ENCODE assay signal across 8 cellular contexts in genomic region chr21:43361493-43362296, GRCh38.
A peak's percentile ranks its signal among the peaks of the same experiment; 100 is the strongest.
DNase-seq lines count a peak whose midpoint lies in the region; ATAC-seq, FAIRE-seq and TF ChIP-seq lines count a peak whose summit lies in the region.

No MANE protein-coding gene starts in this region.

- H3K36me3 ChIP-seq in endothelial cell of umbilical vein (ENCODE audit: control insufficient read depth in 2 of 2, extremely low read depth in 1 of 2, insufficient read depth in 2 of 2, low read length in 2 of 2) = no peaks in the 10 kb centered on the region

- no peak for FAIRE-seq in endothelial cell of umbilical vein (lab: Jason Lieb, UNC)

- no peaks in the 10 kb centered on the region for H3K27me3 Mint-ChIP-seq in osteocyte (ENCODE audit: unreplicated experiment)

- H3K27ac ChIP-seq in endothelial cell of umbilical vein (ENCODE audit: insufficient read depth, low read depth, low read length) = no peak overlapping the region

- peak overlapping the region; percentile 83 for H3K27ac Mint-ChIP-seq in osteocyte (ENCODE audit: unreplicated experiment)

- intact Hi-C loops in endothelial cell of umbilical vein (cut with micrococcal nuclease) = no loop called here

- H3K36me3 Mint-ChIP-seq in osteocyte (ENCODE audit: unreplicated experiment) = no peaks in the 10 kb centered on the region

- H3K4me3 ChIP-seq in endothelial cell of umbilical vein (replicated peaks in 1 of 3; ENCODE audit: insufficient read depth in 1 of 3, low read depth in 1 of 3, low read length in 3 of 3) = no peak overlapping the region

- no peaks in the 10 kb centered on the region for H3K9me3 Mint-ChIP-seq in osteocyte (ENCODE audit: unreplicated experiment)

- no peak for TF ChIP-seq POLR2A in endothelial cell of umbilical vein (IDR thresholded peaks at IDR 0.05; ENCODE audit: low read depth, low read length)

- CTCF ChIA-PET in endothelial cell of umbilical vein (lab: Charles Lee) = no interaction called here

- no peak for TF ChIP-seq CTCF in endothelial cell of umbilical vein (IDR thresholded peaks at IDR 0.05; ENCODE audit: extremely low read depth in 1 of 2, insufficient read depth in 1 of 2, low read depth in 1 of 2, low read length in 2 of 2)
- TF ChIP-seq CTCF in osteocyte (IDR thresholded peaks at IDR 0.05) = no peak

- no peaks in the 10 kb centered on the region for H3K9me3 ChIP-seq in endothelial cell of umbilical vein (replicated peaks; ENCODE audit: control insufficient read depth, insufficient read depth, low read length)

- H3K9me1 ChIP-seq in endothelial cell of umbilical vein (replicated peaks; ENCODE audit: control insufficient read depth, extremely low read depth, insufficient read depth, low read length) = no peaks in the 10 kb centered on the region

- H4K20me1 ChIP-seq in endothelial cell of umbilical vein (replicated peaks; ENCODE audit: control insufficient read depth, extremely low read depth, insufficient read depth, low read length) = no peaks in the 10 kb centered on the region

- peaks cover 8% of the 10 kb centered on the region for H3K4me1 ChIP-seq in endothelial cell of umbilical vein (ENCODE audit: control insufficient read depth, extremely low read depth, insufficient read depth, low read length)

- no peaks in the 10 kb centered on the region for H3K79me2 ChIP-seq in endothelial cell of umbilical vein (ENCODE audit: control insufficient read depth, insufficient read depth, low read length)

- peak overlapping the region; percentile 56 for H3K9ac ChIP-seq in endothelial cell of umbilical vein (replicated peaks; ENCODE audit: extremely low read depth, insufficient read depth, low read length)

- no peaks in the 10 kb centered on the region for H3K27me3 ChIP-seq in endothelial cell of umbilical vein (ENCODE audit: control insufficient read depth in 2 of 2, insufficient read depth in 2 of 2, low read length in 2 of 2)

- DNase-seq in activated CD4-positive, alpha-beta T cell treated with anti-CD3 and anti-CD28 coated beads, Interleukin-2, amount 50 U/mL, for 1 hour = peak; percentile 53
- DNase-seq in endothelial cell of umbilical vein (ENCODE audit: low read depth, low spot score) = peak; percentile 16
- DNase-seq in osteocyte (ENCODE audit: extremely low spot score, unreplicated experiment) = no peak
- DNase-seq in dedifferentiated amniotic fluid mesenchymal stem cell (ENCODE audit: extremely low spot score) = no peak
- no peak for DNase-seq in NCI-H774 (lab: John Stamatoyannopoulos, UW)

- H3K4me2 ChIP-seq in endothelial cell of umbilical vein (ENCODE audit: insufficient read depth, low read length) = no peak overlapping the region

- peaks cover 22% of the 10 kb centered on the region for H3K4me1 Mint-ChIP-seq in osteocyte (ENCODE audit: unreplicated experiment)

- ATAC-seq in GM18498 (IDR thresholded peaks at IDR 0.05; ENCODE audit: unreplicated experiment) (peak; percentile 69), HG03196 (IDR thresholded peaks at IDR 0.05; ENCODE audit: unreplicated experiment) (peak; percentile 36), HG02852 (IDR thresholded peaks at IDR 0.05; ENCODE audit: unreplicated experiment) (no peak)

- H2AFZ ChIP-seq in endothelial cell of umbilical vein (ENCODE audit: low read depth, low read length) = peak overlapping the region; percentile 71

- dilution Hi-C loops in endothelial cell of umbilical vein (cut with MboI; ENCODE audit: extremely low pct_ligation_motif_present, low sequenced_read_pairs) = no loop called here

- H3K4me3 Mint-ChIP-seq in osteocyte (ENCODE audit: unreplicated experiment) = peak overlapping the region; percentile 29

- POLR2A ChIA-PET in endothelial cell of umbilical vein (lab: Charles Lee) = no interaction called here

- no TSS peak for BruUV-seq in endothelial cell of umbilical vein (replicated peaks; lab: Mats Ljungman, UMichigan)

TF ChIP-seq in endothelial cell of umbilical vein, 7 proteins besides CTCF, POLR2A, EP300 and RAD21:
- TF ChIP-seq MYC (IDR thresholded peaks at IDR 0.05; ENCODE audit: low read depth, low read length) = no peak
- TF ChIP-seq EZH2 (IDR thresholded peaks at IDR 0.05; ENCODE audit: borderline replicate concordance, low read depth, low read length, severe bottlenecking) = no peak
- no peak for TF ChIP-seq FOS (IDR thresholded peaks at IDR 0.05; ENCODE audit: borderline replicate concordance, insufficient read depth, low read length)
- TF ChIP-seq, protein P1, sequence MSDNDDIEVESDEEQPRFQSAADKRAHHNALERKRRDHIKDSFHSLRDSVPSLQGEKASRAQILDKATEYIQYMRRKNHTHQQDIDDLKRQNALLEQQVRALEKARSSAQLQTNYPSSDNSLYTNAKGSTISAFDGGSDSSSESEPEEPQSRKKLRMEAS (IDR thresholded peaks at IDR 0.05; ENCODE audit: insufficient read depth, insufficient read length) = no peak
- TF ChIP-seq POLR2AphosphoS5 (IDR thresholded peaks at IDR 0.05; ENCODE audit: insufficient read depth, low read depth, low read length) = no peak
- no peak for TF ChIP-seq JUN (IDR thresholded peaks at IDR 0.05; ENCODE audit: borderline replicate concordance, insufficient read depth, insufficient read length, low read depth)
- no peak for TF ChIP-seq GATA2 (IDR thresholded peaks at IDR 0.05; ENCODE audit: insufficient read depth, insufficient read length, low read depth, low read length)

Comparison
In these comparisons a context has a peak if more than half of its experiments do, and no peak if none do; other contexts are left out.
1. DNase-seq: peak in activated CD4-positive, alpha-beta T cell treated with anti-CD3 and anti-CD28 coated beads, Interleukin-2, amount 50 U/mL, for 1 hour (single experiment) and endothelial cell of umbilical vein (single experiment); none in osteocyte (single experiment), dedifferentiated amniotic fluid mesenchymal stem cell (single experiment) and NCI-H774 (single experiment).